In the genomic region with DNA sequence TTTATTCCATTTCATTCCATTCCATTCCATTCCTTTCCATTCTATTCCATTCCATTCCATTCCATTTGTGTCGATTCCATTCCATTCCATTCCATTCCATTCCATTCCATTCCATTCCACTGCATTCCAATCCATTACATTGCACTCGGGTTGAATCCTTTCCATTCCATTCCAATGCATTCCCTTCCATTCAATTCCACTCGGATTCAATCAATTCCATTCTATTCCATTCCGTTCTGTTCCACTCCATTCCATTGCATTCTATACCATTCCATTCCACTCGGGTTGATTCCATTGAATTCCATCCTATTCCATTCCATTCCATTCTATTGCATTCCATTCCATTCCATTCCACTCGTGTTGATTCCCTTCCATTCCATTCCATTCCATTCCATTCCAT, we compare ENCODE assay signal across 7 cellular contexts.
DNase-seq lines count a peak whose midpoint lies in the region; TF ChIP-seq lines count a peak whose summit lies in the region.
"Not testable (repeated sequence)": the region's sequence is repeated elsewhere in the genome, so short reads cannot be mapped to it uniquely, and the experiment has no call there.

No MANE protein-coding gene starts in this region.

- not testable (repeated sequence) for H4K20me1 ChIP-seq in MM.1S (ENCODE audit: insufficient read depth, low read length)

- H3K4me1 ChIP-seq in MM.1S (ENCODE audit: low read length) = not testable (repeated sequence)

- H3K27me3 Mint-ChIP-seq in osteocyte (ENCODE audit: unreplicated experiment) = not testable (repeated sequence)

- H3K27me3 ChIP-seq in MM.1S (replicated peaks; ENCODE audit: insufficient read depth, low read length) = not testable (repeated sequence)

- H3K4me1 Mint-ChIP-seq in osteocyte (ENCODE audit: unreplicated experiment) = not testable (repeated sequence)

- H3K36me3 ChIP-seq in MM.1S (replicated peaks; ENCODE audit: insufficient read depth, low read length) = not testable (repeated sequence)

- in situ Hi-C loops in G401 (cut with HindIII; ENCODE audit: low sequenced_read_pairs) = not testable (repeated sequence)

- H3K4me3 ChIP-seq in MM.1S (ENCODE audit: low read length); choroid plexus epithelial cell (ENCODE audit: low read depth, low read length): not testable (repeated sequence)

- not testable (repeated sequence) for H3K4me2 ChIP-seq in MM.1S (ENCODE audit: low read depth, low read length)

- H3K36me3 Mint-ChIP-seq in osteocyte (ENCODE audit: unreplicated experiment) = peaks cover 25% of the 10 kb centered on the region

- not testable (repeated sequence) for TF ChIP-seq CTCF in MM.1S (IDR thresholded peaks at IDR 0.05; ENCODE audit: low read length); choroid plexus epithelial cell (conservative IDR thresholded peaks at IDR 0.05; ENCODE audit: low read depth, low read length); osteocyte (IDR thresholded peaks at IDR 0.05)

- H3K9ac ChIP-seq in MM.1S (ENCODE audit: low read length) = not testable (repeated sequence)

- H3K9me2 ChIP-seq in MM.1S (replicated peaks; ENCODE audit: insufficient read depth, low read length) = not testable (repeated sequence)

- not testable (repeated sequence) for H3K4me3 Mint-ChIP-seq in osteocyte (ENCODE audit: unreplicated experiment)

- not testable (repeated sequence) for H3K27ac Mint-ChIP-seq in osteocyte (ENCODE audit: unreplicated experiment)

- H3K9me3 ChIP-seq in MM.1S (replicated peaks; ENCODE audit: insufficient read depth, low read length) = not testable (repeated sequence)

- not testable (repeated sequence) for H3K79me2 ChIP-seq in MM.1S (ENCODE audit: low read length)

- peaks cover 60% of the 10 kb centered on the region for H3K9me3 Mint-ChIP-seq in osteocyte (ENCODE audit: unreplicated experiment)

- not testable (repeated sequence) for H3F3A ChIP-seq in MM.1S (ENCODE audit: insufficient read depth, low read length)

- H2AFZ ChIP-seq in MM.1S (ENCODE audit: low read length) = not testable (repeated sequence)

- DNase-seq in G401 (ENCODE audit: low spot score) = peak; percentile 54
- DNase-seq in MM.1S = peak; percentile 29
- DNase-seq in SW480 (ENCODE audit: low spot score) = peak; percentile 60
- DNase-seq in choroid plexus epithelial cell (ENCODE audit: low read depth) = peak; percentile 33
- peak; percentile 45 for DNase-seq in fibroblast of peridontal ligament (ENCODE audit: extremely low read depth)
- DNase-seq in kidney tubule cell (ENCODE audit: low spot score) = peak; percentile 78
- peak; percentile 83 for DNase-seq in osteocyte (ENCODE audit: extremely low spot score, unreplicated experiment)

- not testable (repeated sequence) for H3K27ac ChIP-seq in MM.1S (ENCODE audit: low read length)

Comparison
In these comparisons a context has a peak if more than half of its experiments do, and no peak if none do; other contexts are left out.
1. DNase-seq: peak in every context shown above with its lines; median percentile 83 in osteocyte; 78 in kidney tubule cell; 60 in SW480; 54 in G401; 45 in fibroblast of peridontal ligament; 33 in choroid plexus epithelial cell; 29 in MM.1S.